In the genomic region with DNA sequence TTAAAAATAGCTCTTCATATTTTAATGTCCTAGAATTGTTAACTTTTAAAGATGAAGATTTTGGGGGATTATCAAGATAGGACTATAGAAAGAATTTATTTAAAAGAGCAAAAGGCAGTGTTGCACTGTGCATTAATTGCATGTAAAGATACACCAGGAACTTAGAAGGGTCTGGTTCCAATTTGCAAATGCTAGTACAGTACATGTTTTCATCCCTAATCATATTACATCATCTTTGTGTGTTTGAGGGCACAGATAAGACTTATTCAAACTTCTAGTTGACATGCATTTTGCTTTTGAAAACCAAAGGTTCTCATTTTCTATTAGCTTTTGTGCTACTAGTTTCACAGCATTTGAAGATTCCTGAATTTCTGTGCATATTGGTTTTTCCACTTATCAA, we compare ENCODE assay signal across 30 cellular contexts.
"Had no signal": no experiment of that assay in that cellular context is flagged by ENCODE, and none has a peak within 500 bp of the region (broad histone marks: within the 10 kb centered on the region; RNA-seq: fewer than 3 reads in every experiment).

No MANE protein-coding gene starts in this region.

- H3K27me3 ChIP-seq: esophagus muscularis mucosa, gastroesophageal sphincter, heart left ventricle, hepatocyte, left lung, neural progenitor cell, right lobe of liver, suprapubic skin, transverse colon, upper lobe of right lung, uterus had no signal

- H3K9me3 Mint-ChIP-seq: neural progenitor cell had no signal

- H3K27ac ChIP-seq: coronary artery, esophagus muscularis mucosa, gastroesophageal sphincter, heart left ventricle, hepatocyte, left lung, neural progenitor cell, parathyroid adenoma, right lobe of liver, suprapubic skin, transverse colon, upper lobe of right lung, uterus had no signal

- H3K4me1 Mint-ChIP-seq: mesothelial cell of epicardium; naive B cell; neural progenitor cell; stimulated activated naive CD8-positive, alpha-beta T cell treated with anti-CD3 and anti-CD28 coated beads, Interleukin-15, amount 100 ng/mL, for 72 hours had no signal

- H3K4me1 ChIP-seq: esophagus muscularis mucosa, gastroesophageal sphincter, heart left ventricle, left lung, neural progenitor cell, parathyroid adenoma, right lobe of liver, suprapubic skin, transverse colon, upper lobe of right lung, uterus had no signal

- H3K27ac Mint-ChIP-seq: mesothelial cell of epicardium; naive B cell; nephron; neural progenitor cell; progenitor cell of endocrine pancreas; stimulated activated naive CD8-positive, alpha-beta T cell treated with anti-CD3 and anti-CD28 coated beads, Interleukin-15, amount 100 ng/mL, for 72 hours had no signal

- H3K27me3 Mint-ChIP-seq: naive B cell; stimulated activated naive CD8-positive, alpha-beta T cell treated with anti-CD3 and anti-CD28 coated beads, Interleukin-15, amount 100 ng/mL, for 72 hours had no signal

- H3K4me2 ChIP-seq: hepatocyte, neural progenitor cell had no signal

- H3K9me3 ChIP-seq: esophagus muscularis mucosa, left lung, mucosa of descending colon, right lobe of liver, suprapubic skin, transverse colon, upper lobe of right lung, uterus had no signal

- H3K36me3 Mint-ChIP-seq: mesothelial cell of epicardium had no signal

- ATAC-seq: gastroesophageal sphincter; heart left ventricle; left cardiac atrium; left lung; mucosa of descending colon; right lobe of liver; stimulated activated naive CD8-positive, alpha-beta T cell treated with anti-CD3 and anti-CD28 coated beads, Interleukin-15, amount 100 ng/mL, for 72 hours; upper lobe of right lung had no signal

- H3K4me3 ChIP-seq: coronary artery, esophagus muscularis mucosa, gastroesophageal sphincter, heart left ventricle, hepatocyte, left lung, mucosa of descending colon, neural progenitor cell, right lobe of liver, suprapubic skin, transverse colon, upper lobe of right lung, uterus had no signal

- H3K79me2 ChIP-seq: hepatocyte, parathyroid adenoma had no signal

- DNase-seq: dermis blood vessel endothelial cell; effector memory CD4-positive, alpha-beta T cell; foreskin fibroblast; heart left ventricle; left cardiac atrium; left lung; mesenchymal stem cell; mucosa of descending colon; naive B cell; right lobe of liver; small intestine; stimulated activated CD4-positive, alpha-beta T cell treated with anti-CD3 and anti-CD28 coated beads, Interleukin-12 subunit alpha, Interleukin-12 subunit beta, amount 100 ng/mL, for 4 hours; stimulated activated CD4-positive, alpha-beta T cell treated with anti-CD3 and anti-CD28 coated beads, Interleukin-1b, Interleukin-23, amount 100 ng/mL, for 48 hours; stimulated activated CD4-positive, alpha-beta T cell treated with anti-CD3 and anti-CD28 coated beads, Interleukin-4, amount 100 ng/mL, for 1 hour; stimulated activated CD8-positive, alpha-beta memory T cell treated with anti-CD3 and anti-CD28 coated beads, Interleukin-4, amount 100 ng/mL, for 48 hours; stimulated activated naive CD4-positive, alpha-beta T cell; stimulated activated naive CD8-positive, alpha-beta T cell treated with anti-CD3 and anti-CD28 coated beads, Interleukin-15, amount 100 ng/mL, for 72 hours; transverse colon; upper lobe of right lung; uterus had no signal

- H3K4me3 Mint-ChIP-seq: mesothelial cell of epicardium; naive B cell; nephron; neural progenitor cell; stimulated activated naive CD8-positive, alpha-beta T cell treated with anti-CD3 and anti-CD28 coated beads, Interleukin-15, amount 100 ng/mL, for 72 hours had no signal

- H2AFZ ChIP-seq: hepatocyte, neural progenitor cell, parathyroid adenoma had no signal

- H3K9ac ChIP-seq: neural progenitor cell, parathyroid adenoma had no signal

- H3K36me3 ChIP-seq: esophagus muscularis mucosa, gastroesophageal sphincter, heart left ventricle, left lung, neural progenitor cell, right lobe of liver, suprapubic skin, transverse colon, upper lobe of right lung, uterus had no signal
